Comparison of ENCODE assay signal across 1 cellular context in genomic region chr7:92836489-92837213, GRCh38.
TF ChIP-seq lines count a peak whose summit lies in the region.

Gene CDK6 (minus strand): TSS chr7:92836573. CDS start chr7:92833323, 3,250 bp downstream.

TF ChIP-seq in K562, 482 proteins besides CTCF, POLR2A, EP300 and RAD21 (continued from another document and continues in another):
- TF ChIP-seq ZNF318 (IDR thresholded peaks at IDR 0.05; ENCODE audit: borderline replicate concordance in 1 of 2, low read depth in 1 of 2), result no peak
- TF ChIP-seq SETDB1 (IDR thresholded peaks at IDR 0.05; ENCODE audit: low read length), result no peak
- TF ChIP-seq FUS (optimal IDR thresholded peaks at IDR 0.05; ENCODE audit: low read depth, low read length), result no peak
- TF ChIP-seq EP400 (IDR thresholded peaks at IDR 0.05), result peak; percentile 41; the same call in 1 of the 2 replicates
- TF ChIP-seq NR2C1 (IDR thresholded peaks at IDR 0.05), result no peak
- TF ChIP-seq NR2C1 (tag; IDR thresholded peaks at IDR 0.05), result no peak
- TF ChIP-seq POLR2H (tag; IDR thresholded peaks at IDR 0.05; ENCODE audit: low read depth), result 0 out of 2 replicates have a peak, but pooled peaks have one; percentile 47
- no peak for TF ChIP-seq TAF7 (tag; IDR thresholded peaks at IDR 0.05)
- TF ChIP-seq ZNF695 (CRISPR knock-in tag; IDR thresholded peaks at IDR 0.05), result no peak
- peak; percentile 48 for TF ChIP-seq RB1 (IDR thresholded peaks at IDR 0.05; ENCODE audit: low read depth)
- no peak for TF ChIP-seq CGGBP1 (CRISPR knock-in tag; IDR thresholded peaks at IDR 0.05)
- TF ChIP-seq ARNT (IDR thresholded peaks at IDR 0.05), result no peak
- TF ChIP-seq SMARCA4 (IDR thresholded peaks at IDR 0.05), result no peak
- TF ChIP-seq ZNF354B (CRISPR knock-in tag; IDR thresholded peaks at IDR 0.05), result no peak
- no peak for TF ChIP-seq JUNB (CRISPR knock-in tag; conservative IDR thresholded peaks at IDR 0.05)
- TF ChIP-seq ETV6 (IDR thresholded peaks at IDR 0.05; ENCODE audit: borderline replicate concordance in 1 of 2, low read depth in 2 of 2, low read length in 1 of 2), result no peak
- TF ChIP-seq ETV6 (CRISPR knock-in tag; IDR thresholded peaks at IDR 0.05; ENCODE audit: borderline replicate concordance), result no peak
- no peak for TF ChIP-seq SMAD1 (IDR thresholded peaks at IDR 0.05; ENCODE audit: low read depth, low read length, partially characterized antibody)
- peak; percentile 94 for TF ChIP-seq MYC (IDR thresholded peaks at IDR 0.05; ENCODE audit: low read depth, low read length)
- no peak for TF ChIP-seq MYC (CRISPR knock-in tag; IDR thresholded peaks at IDR 0.05; ENCODE audit: borderline replicate concordance, low read depth)
- no peak for TF ChIP-seq ARID3A (IDR thresholded peaks at IDR 0.05; ENCODE audit: borderline replicate concordance, low read depth, low read length)
- TF ChIP-seq CUX1 (CRISPR knock-in tag; IDR thresholded peaks at IDR 0.05), result no peak
- TF ChIP-seq ZNF589 (CRISPR knock-in tag; IDR thresholded peaks at IDR 0.05; ENCODE audit: low read depth), result peak; percentile 68; the same call in 1 of the 2 replicates
- no peak for TF ChIP-seq HDAC8 (tag; IDR thresholded peaks at IDR 0.05)
- no peak for TF ChIP-seq XRCC4 (IDR thresholded peaks at IDR 0.05; ENCODE audit: extremely low read depth, insufficient read depth, insufficient read length)
- TF ChIP-seq THRAP3 (IDR thresholded peaks at IDR 0.05; ENCODE audit: borderline replicate concordance), result no peak
- TF ChIP-seq ZNF24 (IDR thresholded peaks at IDR 0.05), result no peak
- no peak for TF ChIP-seq TRIM25 (IDR thresholded peaks at IDR 0.05; ENCODE audit: borderline replicate concordance)
- TF ChIP-seq BHLHE40 (IDR thresholded peaks at IDR 0.05; ENCODE audit: low read length), result peak; percentile 91
- no peak for TF ChIP-seq DLX4 (CRISPR knock-in tag; IDR thresholded peaks at IDR 0.05)
- TF ChIP-seq ZNF175 (CRISPR knock-in tag; IDR thresholded peaks at IDR 0.05; ENCODE audit: low read depth), result no peak
- no peak for TF ChIP-seq PHF21A (IDR thresholded peaks at IDR 0.05; ENCODE audit: borderline replicate concordance, low read depth)
- no peak for TF ChIP-seq RNF219 (CRISPR knock-in tag; IDR thresholded peaks at IDR 0.05)
- TF ChIP-seq MCM3 (IDR thresholded peaks at IDR 0.05), result no peak
- TF ChIP-seq CXXC5 (CRISPR knock-in tag; IDR thresholded peaks at IDR 0.05), result peak; percentile 82
- no peak for TF ChIP-seq CREB1 (IDR thresholded peaks at IDR 0.05)
- no peak for TF ChIP-seq CREB1 (CRISPR knock-in tag; IDR thresholded peaks at IDR 0.05)
- TF ChIP-seq STAT5B (CRISPR knock-in tag; IDR thresholded peaks at IDR 0.05), result no peak
- TF ChIP-seq SREBF2 (CRISPR knock-in tag; IDR thresholded peaks at IDR 0.05), result no peak
- no peak for TF ChIP-seq NUFIP1 (IDR thresholded peaks at IDR 0.05; ENCODE audit: partially characterized antibody)
- TF ChIP-seq KDM2B (CRISPR knock-in tag; IDR thresholded peaks at IDR 0.05), result no peak
- TF ChIP-seq FOXK1 (CRISPR knock-in tag; IDR thresholded peaks at IDR 0.05; ENCODE audit: borderline replicate concordance), result no peak
- TF ChIP-seq FOXP4 (CRISPR knock-in tag; IDR thresholded peaks at IDR 0.05; ENCODE audit: borderline replicate concordance), result no peak
- TF ChIP-seq TSC22D4 (tag; IDR thresholded peaks at IDR 0.05), result no peak
- TF ChIP-seq GATAD2B (IDR thresholded peaks at IDR 0.05; ENCODE audit: borderline replicate concordance), result peak; percentile 72
